In the genomic region with DNA sequence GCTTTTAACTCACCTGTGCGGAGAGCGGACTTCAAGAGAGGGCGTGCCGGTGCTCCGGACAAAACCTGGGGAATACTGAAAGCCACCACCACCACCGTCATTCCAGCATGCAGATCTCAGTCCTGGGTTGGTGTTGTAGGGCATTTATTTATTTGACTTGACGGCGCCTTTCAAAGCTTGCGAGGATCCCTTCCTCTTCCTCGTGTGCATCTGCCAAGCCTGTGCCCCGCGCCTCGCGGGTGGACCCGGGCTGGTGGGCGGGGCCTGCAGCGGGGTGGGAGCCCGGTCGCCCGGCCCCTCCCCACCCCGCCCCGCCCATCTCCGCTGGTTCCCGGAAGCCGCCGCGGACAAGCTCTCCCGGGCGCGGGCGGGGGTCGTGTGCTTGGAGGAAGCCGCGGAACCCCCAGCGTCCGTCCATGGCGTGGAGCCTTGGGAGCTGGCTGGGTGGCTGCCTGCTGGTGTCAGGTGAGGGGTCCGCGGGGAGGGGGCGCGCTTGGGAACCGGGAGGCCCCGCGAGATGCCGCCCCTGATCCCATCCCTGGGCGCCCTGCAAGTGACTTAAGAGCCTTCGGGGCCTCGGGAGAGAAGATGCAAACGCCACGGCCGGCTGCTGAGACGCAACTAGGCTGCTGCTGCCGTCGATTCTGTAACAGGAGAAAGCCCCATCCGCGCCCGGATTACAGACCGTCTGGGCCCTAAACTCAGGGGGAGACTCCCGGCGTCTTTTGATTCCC, we compare ENCODE assay signal across 8 cellular contexts. TPM values are rescaled to one million over a fixed set of nuclear protein-coding genes. Genes with fewer than 3 reads are reported as not detected.
DNase-seq lines count a peak whose midpoint lies in the region; ATAC-seq and TF ChIP-seq lines count a peak whose summit lies in the region.

Gene IL10RB, plus strand, starts transcription at position 318 of the 734 bp plus-strand sequence. Its CDS starts 99 bp downstream, at position 417.

- no peaks in the 10 kb centered on the region for H3K79me2 ChIP-seq in neural progenitor cell (ENCODE audit: low read depth)

- H3K4me3 ChIP-seq in fibroblast of villous mesenchyme (ENCODE audit: low read depth, low read length) (peak within 1 kb of the TSS; percentile 85), neural progenitor cell (peak within 1 kb of the TSS; percentile 68), stomach (peak within 1 kb of the TSS; percentile 56 to 98 (median 84))

- 1 to 2% (median 1%) methylated on average over 17 to 60 of the region's 60 CpGs for WGBS in stomach, 5 donors

- peaks cover 68% of the 10 kb centered on the region for H3K36me3 ChIP-seq in KOPT-K1 (ENCODE audit: insufficient read depth, low read length)
- no peaks in the 10 kb centered on the region for H3K36me3 ChIP-seq in neural progenitor cell
- H3K36me3 ChIP-seq in stomach = peaks cover 0 to 38% (median 36%) of the 10 kb centered on the region in 4 donors

- H3K9me3 Mint-ChIP-seq in neural progenitor cell = no peaks in the 10 kb centered on the region

- peak within 1 kb of the TSS; percentile 76 for H3K4me2 ChIP-seq in neural progenitor cell

- TF ChIP-seq CTCF in fibroblast of villous mesenchyme (IDR thresholded peaks at IDR 0.05; ENCODE audit: insufficient read depth, low read depth, low read length) (no peak), neural progenitor cell (IDR thresholded peaks at IDR 0.05) (no peak), stomach (IDR thresholded peaks at IDR 0.05) (no peak)

- no peak for TF ChIP-seq POLR2A in stomach (IDR thresholded peaks at IDR 0.05)

- H3K27me3 ChIP-seq in neural progenitor cell (peaks cover 20% of the 10 kb centered on the region), stomach (no peaks in the 10 kb centered on the region)

- peak within 1 kb of the TSS; percentile 57 for H2AFZ ChIP-seq in neural progenitor cell (replicated peaks)

- intact Hi-C loops in stomach (cut with DNase I; ENCODE audit: low total_unique reads) = no loop called here

- peak within 1 kb of the TSS; percentile 90 for H3K4me3 Mint-ChIP-seq in neural progenitor cell

- peaks cover 9% of the 10 kb centered on the region for H3K27me3 Mint-ChIP-seq in neural progenitor cell (ENCODE audit: insufficient read depth, low read depth)

- peaks cover 22% of the 10 kb centered on the region for H3F3A ChIP-seq in neural progenitor cell (ENCODE audit: low read depth)

- peak within 1 kb of the TSS; percentile 67 for H3K27ac Mint-ChIP-seq in neural progenitor cell

- peaks cover 19% of the 10 kb centered on the region for H3K4me1 Mint-ChIP-seq in neural progenitor cell

- H3K4me1 ChIP-seq in neural progenitor cell (peaks cover 4% of the 10 kb centered on the region), stomach (peaks cover 30 to 66% (median 38%) of the 10 kb centered on the region in 4 donors)

- H4K20me1 ChIP-seq in neural progenitor cell (ENCODE audit: low read depth) = peaks cover 14% of the 10 kb centered on the region

- DNase-seq in COLO668 (lab: John Stamatoyannopoulos, UW; ENCODE audit: unreplicated experiment) (peak; percentile 92), SIG-M5 treated with dmso at 0.1 percent for 504 hours (lab: John Stamatoyannopoulos, UW; ENCODE audit: unreplicated experiment) (peak; percentile 73), activated gamma-delta T cell treated with Interleukin-2 at 50 U/mL for 16 hours (peak; percentile 61), fibroblast of villous mesenchyme (ENCODE audit: low read depth) (peak; percentile 65), neural progenitor cell (ENCODE audit: low spot score) (peak; percentile 88), stomach (peak; percentile 78)

- H3K27ac ChIP-seq in KOPT-K1 (ENCODE audit: low read depth, low read length, poor library complexity, severe bottlenecking) (peak within 1 kb of the TSS; percentile 88), neural progenitor cell (no peak within 1 kb of the TSS), stomach (peak within 1 kb of the TSS; percentile 91 to 96 (median 93))

- H3K36me3 Mint-ChIP-seq in neural progenitor cell = peaks cover 16% of the 10 kb centered on the region

- H3K9ac ChIP-seq in neural progenitor cell = no peak within 1 kb of the TSS

- no peaks in the 10 kb centered on the region for H3K9me3 ChIP-seq in KOPT-K1 (ENCODE audit: insufficient read depth, low read length, poor library complexity, severe bottlenecking)
- H3K9me3 ChIP-seq in neural progenitor cell (ENCODE audit: low read depth) = no peaks in the 10 kb centered on the region
- no peaks in the 10 kb centered on the region for H3K9me3 ChIP-seq in stomach

- no peak for TF ChIP-seq EP300 in stomach (IDR thresholded peaks at IDR 0.05)

- peak; percentile 39 for ATAC-seq in GM21447 (IDR thresholded peaks at IDR 0.05; ENCODE audit: unreplicated experiment)

RNA-seq across cellular contexts. Expression of gene IL10RB, which starts in this region (rescaled TPM):
- total RNA-seq in fibroblast of villous mesenchyme (34.5 and 60.9 TPM in 2 replicates), neural progenitor cell (ENCODE audit: low replicate concordance) (3.1 and 5.6 TPM in 2 replicates), stomach (10 to 100 TPM in 4 of 5 donors, not detected in 1; 10.3 to 55.3 (median 40.0) TPM)
- polyA plus RNA-seq in stomach = 10 to 100 TPM; 12.7 to 18.8 (median 18.3) TPM
